26 cellular contexts compared by ENCODE assay signal in the genomic region with DNA sequence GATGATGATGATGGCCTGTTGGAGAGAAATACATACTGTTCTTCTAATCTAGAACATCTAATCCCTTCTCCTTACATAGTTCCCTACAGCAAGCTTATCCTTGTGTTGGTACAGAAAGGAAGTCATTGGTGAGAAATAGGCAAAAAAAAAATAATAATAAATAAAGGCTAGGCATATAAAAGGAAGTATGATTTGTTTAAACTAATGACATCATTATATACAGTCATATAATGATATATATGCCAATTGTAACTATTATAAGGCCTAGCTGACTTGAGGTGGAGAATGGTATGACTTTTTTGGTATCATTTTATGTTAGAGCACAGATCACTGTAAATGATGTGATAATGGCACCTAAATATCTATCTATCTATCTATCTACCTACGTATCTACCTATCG.
"Had no signal": no experiment of that assay in that cellular context is flagged by ENCODE, and none has a peak within 500 bp of the region (broad histone marks: within the 10 kb centered on the region; RNA-seq: fewer than 3 reads in every experiment).

No MANE protein-coding gene starts in this region.

- H3K36me3 ChIP-seq: ovary, transverse colon, uterus had no signal

- H3K27me3 ChIP-seq: esophagus squamous epithelium, ovary, spleen, suprapubic skin, transverse colon, upper lobe of right lung, uterus had no signal

- H3K4me1 Mint-ChIP-seq: naive thymus-derived CD8-positive, alpha-beta T cell; nephron progenitor cell; stimulated activated naive CD8-positive, alpha-beta T cell treated with anti-CD3 and anti-CD28 coated beads, Interleukin-15, amount 100 ng/mL, for 72 hours had no signal

- H3K36me3 Mint-ChIP-seq: immature natural killer cell; naive thymus-derived CD8-positive, alpha-beta T cell had no signal

- DNase-seq: dermis blood vessel endothelial cell; effector memory CD4-positive, alpha-beta T cell; erythroblast; esophagus squamous epithelium; hypothalamus; immature natural killer cell; left ventricle myocardium superior; lower lobe of right lung; naive thymus-derived CD8-positive, alpha-beta T cell; nephron progenitor cell; nucleus accumbens; ovary; posterior cingulate gyrus; psoas muscle; right cardiac atrium; spleen; stimulated activated naive CD4-positive, alpha-beta T cell; stimulated activated naive CD8-positive, alpha-beta T cell treated with anti-CD3 and anti-CD28 coated beads, Interleukin-15, amount 100 ng/mL, for 72 hours; transverse colon; upper lobe of right lung; uterus had no signal

- ATAC-seq: left ventricle myocardium superior; lower lobe of right lung; naive thymus-derived CD8-positive, alpha-beta T cell; psoas muscle; right cardiac atrium; stimulated activated naive CD8-positive, alpha-beta T cell treated with anti-CD3 and anti-CD28 coated beads, Interleukin-15, amount 100 ng/mL, for 72 hours; upper lobe of right lung had no signal

- H3K9me3 ChIP-seq: esophagus squamous epithelium, lower lobe of right lung, ovary, psoas muscle, spleen, suprapubic skin, transverse colon, upper lobe of right lung, uterus had no signal

- H3K4me1 ChIP-seq: psoas muscle, suprapubic skin, transverse colon, upper lobe of right lung, uterus had no signal

- H3K4me3 ChIP-seq: coronary artery, esophagus squamous epithelium, lower lobe of right lung, ovary, psoas muscle, skin epidermis, spleen, suprapubic skin, transverse colon, upper lobe of right lung, uterus had no signal

- H3K27me3 Mint-ChIP-seq: naive thymus-derived CD8-positive, alpha-beta T cell; stimulated activated naive CD8-positive, alpha-beta T cell treated with anti-CD3 and anti-CD28 coated beads, Interleukin-15, amount 100 ng/mL, for 72 hours had no signal

- H3K27ac ChIP-seq: coronary artery, lower lobe of right lung, ovary, psoas muscle, skin epidermis, spleen, suprapubic skin, transverse colon, upper lobe of right lung, uterus had no signal

- H3K4me3 Mint-ChIP-seq: immature natural killer cell; naive thymus-derived CD8-positive, alpha-beta T cell; nephron progenitor cell; stimulated activated naive CD8-positive, alpha-beta T cell treated with anti-CD3 and anti-CD28 coated beads, Interleukin-15, amount 100 ng/mL, for 72 hours had no signal

- H3K9me3 Mint-ChIP-seq: immature natural killer cell; naive thymus-derived CD8-positive, alpha-beta T cell; nephron progenitor cell; stimulated activated naive CD8-positive, alpha-beta T cell treated with anti-CD3 and anti-CD28 coated beads, Interleukin-15, amount 100 ng/mL, for 72 hours had no signal

- FAIRE-seq: frontal cortex, keratinocyte had no signal

- H3K27ac Mint-ChIP-seq: immature natural killer cell; naive thymus-derived CD8-positive, alpha-beta T cell; nephron progenitor cell; stimulated activated naive CD8-positive, alpha-beta T cell treated with anti-CD3 and anti-CD28 coated beads, Interleukin-15, amount 100 ng/mL, for 72 hours had no signal
